In the genomic region with DNA sequence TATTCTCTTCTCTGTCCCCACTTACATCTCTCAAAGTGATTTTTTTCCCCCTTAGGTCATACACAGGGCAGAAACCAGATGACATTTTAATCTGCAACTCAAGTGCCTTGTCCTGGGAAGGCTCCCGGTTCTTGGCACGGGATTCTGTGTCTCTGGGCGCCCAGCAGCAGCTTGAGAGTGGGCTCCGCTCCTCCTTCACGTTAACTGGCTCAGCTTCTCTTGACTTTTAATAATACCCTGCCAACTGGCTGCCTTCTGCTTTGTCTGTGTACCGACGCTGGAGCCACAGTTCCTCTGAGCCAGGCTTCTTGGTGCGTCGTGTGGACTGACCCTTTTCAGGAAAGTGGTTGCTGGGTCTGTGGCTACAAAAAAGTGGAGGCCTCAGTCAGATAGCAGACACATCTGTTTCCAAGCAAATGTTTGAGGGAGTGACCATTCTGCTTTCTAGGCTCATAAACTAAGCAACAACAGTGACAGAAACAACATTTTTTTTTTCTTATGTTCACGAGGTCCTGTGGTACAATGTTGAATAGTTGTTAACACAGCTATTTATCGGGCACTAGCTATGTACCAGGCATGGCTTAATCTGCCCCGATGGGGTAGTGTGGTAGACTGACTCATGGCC, we compare ENCODE assay signal across 1 cellular context.
TF ChIP-seq lines count a peak whose summit lies in the region.

No MANE protein-coding gene starts in this region.

TF ChIP-seq in H1, 55 proteins besides CTCF, POLR2A, EP300 and RAD21 (continued from another document):
- TF ChIP-seq E2F6 (IDR thresholded peaks at IDR 0.05) (no peak), CREB1 (IDR thresholded peaks at IDR 0.05) (no peak), EGR1 (IDR thresholded peaks at IDR 0.05; ENCODE audit: borderline replicate concordance, low read depth, low read length) (no peak), CBX8 (IDR thresholded peaks at IDR 0.05; ENCODE audit: borderline replicate concordance, low read depth, low read length) (no peak), CBX5 (IDR thresholded peaks at IDR 0.05; ENCODE audit: low read depth, low read length) (no peak), TBP (IDR thresholded peaks at IDR 0.05; ENCODE audit: low read depth, low read length) (no peak)
